9 cellular contexts compared by ENCODE assay signal in genomic region chrX:153726286-153727107, GRCh38. TPM values are rescaled to one million over a fixed set of nuclear protein-coding genes. Genes with fewer than 3 reads are reported as not detected.
DNase-seq lines count a peak whose midpoint lies in the region; ATAC-seq and TF ChIP-seq lines count a peak whose summit lies in the region.
"Had no signal": no experiment of that assay in that cellular context is flagged by ENCODE, and none has a peak within 500 bp of the region (broad histone marks: within the 10 kb centered on the region; RNA-seq: fewer than 3 reads in every experiment).

No MANE protein-coding gene starts in this region.

- peak overlapping the region; percentile 69 for H3K27ac ChIP-seq in SJSA1
- peak overlapping the region; percentile 66 to 93 for H3K27ac ChIP-seq in breast epithelium

- peak; percentile 33 for ATAC-seq in GM19372 (IDR thresholded peaks at IDR 0.05; ENCODE audit: low read depth, unreplicated experiment)
- peak; percentile 30 for ATAC-seq in HG03457 (IDR thresholded peaks at IDR 0.05; ENCODE audit: unreplicated experiment)
- ATAC-seq in left lobe of liver = peak; percentile 10
- peak; percentile 66 to 68 for ATAC-seq in stimulated activated naive B cell treated with anti-CD40 and anti-IgM and Interleukin-4, amounts not matched to agents 10 μg/mL and 1 μg/mL and 100 μg/mL, for 72 hours (replicated peaks)

- intact Hi-C loops in breast epithelium (cut with DNase I; ENCODE audit: low total_unique reads) = no loop called here

- H3K4me1 Mint-ChIP-seq in stimulated activated naive B cell treated with anti-CD40 and anti-IgM and Interleukin-4, amounts not matched to agents 10 μg/mL and 1 μg/mL and 100 μg/mL, for 72 hours = peaks cover 22 to 43% of the 10 kb centered on the region in 2 donors

- peaks cover 11 to 13% of the 10 kb centered on the region in 2 donors for H3K36me3 Mint-ChIP-seq in stimulated activated naive B cell treated with anti-CD40 and anti-IgM and Interleukin-4, amounts not matched to agents 10 μg/mL and 1 μg/mL and 100 μg/mL, for 72 hours

- H3K36me3 ChIP-seq in SJSA1 (peaks cover 19% of the 10 kb centered on the region), breast epithelium (no peaks in the 10 kb centered on the region)

- peak overlapping the region; percentile 71 to 77 for H3K4me3 Mint-ChIP-seq in stimulated activated naive B cell treated with anti-CD40 and anti-IgM and Interleukin-4, amounts not matched to agents 10 μg/mL and 1 μg/mL and 100 μg/mL, for 72 hours

- H3K4me3 ChIP-seq in SJSA1 = 0 out of 2 replicates have a peak overlapping the region, but pooled peaks have one; percentile 9
- peak overlapping the region; percentile 2 to 56 (median 27) for H3K4me3 ChIP-seq in breast epithelium

- peak overlapping the region; percentile 85 for H3K27ac Mint-ChIP-seq in stimulated activated naive B cell treated with anti-CD40 and anti-IgM and Interleukin-4, amounts not matched to agents 10 μg/mL and 1 μg/mL and 100 μg/mL, for 72 hours

- H3K4me1 ChIP-seq in SJSA1 (replicated peaks) (peaks cover 35% of the 10 kb centered on the region), breast epithelium (peaks cover 0 to 3% of the 10 kb centered on the region in 2 donors)

- peaks cover under 1 to 4% of the 10 kb centered on the region in 2 donors for H3K9me3 Mint-ChIP-seq in stimulated activated naive B cell treated with anti-CD40 and anti-IgM and Interleukin-4, amounts not matched to agents 10 μg/mL and 1 μg/mL and 100 μg/mL, for 72 hours

- no peak for TF ChIP-seq CTCF in breast epithelium (IDR thresholded peaks at IDR 0.05)

- no peaks in the 10 kb centered on the region for H3K27me3 ChIP-seq in SJSA1 (replicated peaks)
- H3K27me3 ChIP-seq in breast epithelium = peaks cover 0 to 25% of the 10 kb centered on the region in 2 donors

- TF ChIP-seq POLR2A in breast epithelium (IDR thresholded peaks at IDR 0.05) = no peak

- DNase-seq in DMS 273 treated with DMSO at 0.1 percent for 48 hours (lab: John Stamatoyannopoulos, UW) (peak; percentile 47), SJSA1 (ENCODE audit: low read depth in 1 of 2, low spot score in 2 of 2) (peak; percentile 52 to 57), breast epithelium (ENCODE audit: low spot score in 2 of 2) (no peak), left lobe of liver (ENCODE audit: low spot score) (peak; percentile 65), NCI-H1930 (lab: John Stamatoyannopoulos, UW) (no peak)
- DNase-seq in stimulated activated naive B cell treated with anti-CD40 and anti-IgM and Interleukin-4, amounts not matched to agents 10 μg/mL and 1 μg/mL and 100 μg/mL, for 72 hours = peak; percentile 72

- H3K9me3 ChIP-seq in SJSA1 (replicated peaks) (no peaks in the 10 kb centered on the region), breast epithelium (no peaks in the 10 kb centered on the region)

- H3K27me3 Mint-ChIP-seq in stimulated activated naive B cell treated with anti-CD40 and anti-IgM and Interleukin-4, amounts not matched to agents 10 μg/mL and 1 μg/mL and 100 μg/mL, for 72 hours = no peaks in the 10 kb centered on the region

RNA-seq across cellular contexts. Expression of gene ABCD1, which starts 1.8 kb away (rescaled TPM):
- total RNA-seq in SJSA1 (2014; rRNA removed; shearing (Covaris generic)) = 9.9 and 10.3 TPM in 2 replicates
- total RNA-seq in breast epithelium = 10 to 100 TPM; 10.2 to 27.8 (median 10.5) TPM
- total RNA-seq in left lobe of liver = 13.4 TPM

RNA-seq across cellular contexts. Expression of gene BCAP31, which starts 2.3 kb away (rescaled TPM):
- total RNA-seq in SJSA1 (2014; rRNA removed; shearing (Covaris generic)) = 188 and 249 TPM in 2 replicates
- total RNA-seq in breast epithelium (100 to 1,000 TPM; 120 to 245 (median 129) TPM), left lobe of liver (108 TPM)

RNA-seq across cellular contexts. Expression of gene PLXNB3, which starts 37.6 kb away (rescaled TPM):
- total RNA-seq in SJSA1 (2014; rRNA removed; shearing (Covaris generic)) = 0.03 and 1.3 TPM in 2 replicates
- total RNA-seq in breast epithelium (10 to 100 TPM; 12.3 to 17.9 (median 13.4) TPM), left lobe of liver (1.4 TPM)

RNA-seq across cellular contexts. Expression of gene SLC6A8, which starts 38.8 kb away (rescaled TPM):
- total RNA-seq in SJSA1 (2014; rRNA removed; shearing (Covaris generic)) = 0.66 and 2.7 TPM in 2 replicates
- total RNA-seq in breast epithelium (10 to 100 TPM in 2 of 3 donors, 1 to 10 TPM in 1; 7.6 to 40.8 (median 18.4) TPM), left lobe of liver (3.2 TPM)

RNA-seq across cellular contexts. Expression of gene PNCK, which starts 52.9 kb away (rescaled TPM):
- not detected in 2 replicates for total RNA-seq in SJSA1 (2014; rRNA removed; shearing (Covaris generic))
- total RNA-seq in breast epithelium (1 to 10 TPM in 1 of 3 donors, under 1 TPM in 2; 0.48 to 1.3 (median 0.73) TPM), left lobe of liver (not detected)
- total RNA-seq: activated CD8-positive, alpha-beta memory T cell treated with anti-CD3 and anti-CD28 coated beads for 36 hours had no signal

Comparison
In these comparisons a context has a peak if more than half of its experiments do, and no peak if none do; other contexts are left out.
1. DNase-seq: peak in DMS 273 treated with DMSO at 0.1 percent for 48 hours (single experiment), SJSA1 (2 of 2), left lobe of liver (single experiment) and stimulated activated naive B cell treated with anti-CD40 and anti-IgM and Interleukin-4, amounts not matched to agents 10 μg/mL and 1 μg/mL and 100 μg/mL, for 72 hours (single experiment); none in breast epithelium (0 of 2) and NCI-H1930 (0 of 2).
2. ATAC-seq: peak in every context shown above with its lines; median percentile 67 in stimulated activated naive B cell treated with anti-CD40 and anti-IgM and Interleukin-4, amounts not matched to agents 10 μg/mL and 1 μg/mL and 100 μg/mL, for 72 hours; 33 in GM19372; 30 in HG03457; 10 in left lobe of liver.